ENCODE assay signal across 8 cellular contexts in genomic region chr12:20601668-20602280, GRCh38.
DNase-seq lines count a peak whose midpoint lies in the region; ATAC-seq and TF ChIP-seq lines count a peak whose summit lies in the region.

No MANE protein-coding gene starts in this region.

- H3K27me3 ChIP-seq in RWPE2 (ENCODE audit: insufficient read depth, poor library complexity, severe bottlenecking), result no peaks in the 10 kb centered on the region
- no peaks in the 10 kb centered on the region for H3K27me3 ChIP-seq in gastroesophageal sphincter

- H3K27me3 Mint-ChIP-seq in endothelial cell (ENCODE audit: unreplicated experiment), result no peaks in the 10 kb centered on the region
- H3K27me3 Mint-ChIP-seq in activated CD4-positive, alpha-beta memory T cell treated with anti-CD3 and anti-CD28 coated beads for 36 hours, result no peaks in the 10 kb centered on the region

- H3K27ac ChIP-seq in RWPE2 (ENCODE audit: poor library complexity, severe bottlenecking), result no peak overlapping the region
- H3K27ac ChIP-seq in gastroesophageal sphincter, result peak overlapping the region; percentile 48 to 72 (median 66)

- H3K27ac Mint-ChIP-seq in endothelial cell (ENCODE audit: unreplicated experiment), result no peak overlapping the region
- no peak overlapping the region for H3K27ac Mint-ChIP-seq in activated CD4-positive, alpha-beta memory T cell treated with anti-CD3 and anti-CD28 coated beads for 36 hours

- WGBS in gastroesophageal sphincter (ENCODE audit: low coverage in 1 of 2), 2 donors, result 19 to 20% methylated on average over 2 of the region's 2 CpGs

- TF ChIP-seq POLR2A in gastroesophageal sphincter (IDR thresholded peaks at IDR 0.05), result no peak

- TF ChIP-seq CTCF in RWPE2 (IDR thresholded peaks at IDR 0.05; ENCODE audit: poor library complexity, severe bottlenecking) (peak; percentile 39), gastroesophageal sphincter (IDR thresholded peaks at IDR 0.05) (peak; percentile 20 to 67 (median 58)), endothelial cell (IDR thresholded peaks at IDR 0.05; ENCODE audit: unreplicated experiment) (no peak)

- no peaks in the 10 kb centered on the region for H3K4me1 Mint-ChIP-seq in endothelial cell (ENCODE audit: unreplicated experiment)
- H3K4me1 Mint-ChIP-seq in activated CD4-positive, alpha-beta memory T cell treated with anti-CD3 and anti-CD28 coated beads for 36 hours (ENCODE audit: low read depth), result no peaks in the 10 kb centered on the region

- CTCF ChIA-PET in activated CD4-positive, alpha-beta memory T cell treated with anti-CD3 and anti-CD28 coated beads for 36 hours (lab: Charles Lee), result no interaction called here

- no peak overlapping the region for H3K4me3 Mint-ChIP-seq in endothelial cell (ENCODE audit: unreplicated experiment)
- H3K4me3 Mint-ChIP-seq in activated CD4-positive, alpha-beta memory T cell treated with anti-CD3 and anti-CD28 coated beads for 36 hours, result no peak overlapping the region

- no peaks in the 10 kb centered on the region for H3K36me3 Mint-ChIP-seq in endothelial cell (ENCODE audit: low read depth, unreplicated experiment)
- no peaks in the 10 kb centered on the region for H3K36me3 Mint-ChIP-seq in activated CD4-positive, alpha-beta memory T cell treated with anti-CD3 and anti-CD28 coated beads for 36 hours

- H3K36me3 ChIP-seq in RWPE2 (ENCODE audit: low read depth) (no peaks in the 10 kb centered on the region), gastroesophageal sphincter (no peaks in the 10 kb centered on the region)

- DNase-seq in Right ventricle myocardium inferior (ENCODE audit: missing footprints), result no peak
- DNase-seq in cardiac septum (ENCODE audit: low spot score), result no peak
- no peak for DNase-seq in RWPE2 (ENCODE audit: low spot score)
- no peak for DNase-seq in sciatic nerve (ENCODE audit: low spot score)
- DNase-seq in D341Med (ENCODE audit: low spot score), result no peak
- DNase-seq in endothelial cell (ENCODE audit: low spot score), result no peak
- DNase-seq in activated CD4-positive, alpha-beta memory T cell treated with anti-CD3 and anti-CD28 coated beads for 36 hours, result no peak

- H3K4me3 ChIP-seq in RWPE2 (ENCODE audit: severe bottlenecking) (no peak overlapping the region), gastroesophageal sphincter (no peak overlapping the region)

- intact Hi-C loops in Right ventricle myocardium inferior (cut with DNase I), result loop anchor here (5.0 to 10.0 kb wide), 3 partner anchors 139 to 857 kb away; no protein-coding TSS in a partner anchor
- intact Hi-C loops in cardiac septum (cut with DNase I), result loop anchor here (5.0 to 10.0 kb wide), 3 partner anchors 234 to 847 kb away; partner anchors contain the start of gene PDE3A
- intact Hi-C loops in sciatic nerve (cut with DNase I), result no loop called here
- intact Hi-C loops in activated CD4-positive, alpha-beta memory T cell treated with anti-CD3 and anti-CD28 coated beads for 36 hours (cut with micrococcal nuclease), result loop anchor here (10.0 kb wide), 1 partner anchor 137 kb away; no protein-coding TSS in a partner anchor

- POLR2A ChIA-PET in activated CD4-positive, alpha-beta memory T cell treated with anti-CD3 and anti-CD28 coated beads for 36 hours (lab: Charles Lee), result no interaction called here

- ATAC-seq in Right ventricle myocardium inferior (peak; percentile 18), RWPE2 (ENCODE audit: low read depth) (no peak), gastroesophageal sphincter (no peak), sciatic nerve (peak; percentile 74)

- TF ChIP-seq EP300 in gastroesophageal sphincter (IDR thresholded peaks at IDR 0.05), result no peak

- H3K9me3 Mint-ChIP-seq in endothelial cell (ENCODE audit: unreplicated experiment), result no peaks in the 10 kb centered on the region
- no peaks in the 10 kb centered on the region for H3K9me3 Mint-ChIP-seq in activated CD4-positive, alpha-beta memory T cell treated with anti-CD3 and anti-CD28 coated beads for 36 hours

- H3K9me3 ChIP-seq in RWPE2 (ENCODE audit: severe bottlenecking), result no peaks in the 10 kb centered on the region
- no peaks in the 10 kb centered on the region for H3K9me3 ChIP-seq in gastroesophageal sphincter

- H3K4me1 ChIP-seq in RWPE2 (ENCODE audit: insufficient read depth, poor library complexity, severe bottlenecking), result no peaks in the 10 kb centered on the region
- H3K4me1 ChIP-seq in gastroesophageal sphincter, result peaks cover 0 to 75% (median 25%) of the 10 kb centered on the region in 3 donors

Comparison
In these comparisons a context has a peak if more than half of its experiments do, and no peak if none do; other contexts are left out.
1. ATAC-seq: peak in Right ventricle myocardium inferior (single experiment) and sciatic nerve (single experiment); none in RWPE2 (single experiment) and gastroesophageal sphincter (single experiment).